Comparison of ENCODE assay signal across 1 cellular context in the genomic region with DNA sequence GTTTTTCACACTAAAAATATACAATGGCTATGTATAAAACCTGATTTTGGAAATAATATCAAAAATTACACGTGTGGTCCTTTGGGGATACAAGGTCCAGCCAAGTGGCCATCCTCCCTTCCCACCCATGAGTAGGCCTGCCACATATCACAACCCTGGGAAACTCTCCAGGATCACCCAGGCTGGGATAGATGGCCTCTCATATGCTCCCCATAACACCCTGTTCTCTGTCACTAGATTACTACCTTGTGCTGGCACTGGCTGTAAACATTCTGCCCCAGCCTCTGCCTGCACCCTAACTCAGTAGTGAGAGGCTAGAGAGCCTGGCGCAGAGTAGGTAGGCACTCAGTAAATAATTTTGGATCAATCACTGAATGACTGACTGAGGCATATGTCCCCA.
TF ChIP-seq lines count a peak whose summit lies in the region.

No MANE protein-coding gene starts in this region.

TF ChIP-seq in SK-N-SH, 30 proteins besides CTCF, POLR2A, EP300 and RAD21 (continued from another document):
- TF ChIP-seq, protein P1, sequence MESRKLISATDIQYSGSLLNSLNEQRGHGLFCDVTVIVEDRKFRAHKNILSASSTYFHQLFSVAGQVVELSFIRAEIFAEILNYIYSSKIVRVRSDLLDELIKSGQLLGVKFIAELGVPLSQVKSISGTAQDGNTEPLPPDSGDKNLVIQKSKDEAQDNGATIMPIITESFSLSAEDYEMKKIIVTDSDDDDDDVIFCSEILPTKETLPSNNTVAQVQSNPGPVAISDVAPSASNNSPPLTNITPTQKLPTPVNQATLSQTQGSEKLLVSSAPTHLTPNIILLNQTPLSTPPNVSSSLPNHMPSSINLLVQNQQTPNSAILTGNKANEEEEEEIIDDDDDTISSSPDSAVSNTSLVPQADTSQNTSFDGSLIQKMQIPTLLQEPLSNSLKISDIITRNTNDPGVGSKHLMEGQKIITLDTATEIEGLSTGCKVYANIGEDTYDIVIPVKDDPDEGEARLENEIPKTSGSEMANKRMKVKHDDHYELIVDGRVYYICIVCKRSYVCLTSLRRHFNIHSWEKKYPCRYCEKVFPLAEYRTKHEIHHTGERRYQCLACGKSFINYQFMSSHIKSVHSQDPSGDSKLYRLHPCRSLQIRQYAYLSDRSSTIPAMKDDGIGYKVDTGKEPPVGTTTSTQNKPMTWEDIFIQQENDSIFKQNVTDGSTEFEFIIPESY (IDR thresholded peaks at IDR 0.05; ENCODE audit: borderline replicate concordance, low read depth), result no peak
- TF ChIP-seq NFIC (IDR thresholded peaks at IDR 0.05; ENCODE audit: borderline replicate concordance) (no peak), GATA2 (CRISPR knock-in tag; IDR thresholded peaks at IDR 0.05) (no peak), FOSL2 (IDR thresholded peaks at IDR 0.05; ENCODE audit: borderline replicate concordance, low read depth) (no peak), RXRA (IDR thresholded peaks at IDR 0.05; ENCODE audit: borderline replicate concordance, low read depth) (no peak)
